27 cellular contexts compared by ENCODE assay signal in genomic region chr12:70463997-70464396, GRCh38.
"Had no signal": no experiment of that assay in that cellular context is flagged by ENCODE, and none has a peak within 500 bp of the region (broad histone marks: within the 10 kb centered on the region; RNA-seq: fewer than 3 reads in every experiment).

No MANE protein-coding gene starts in this region.

- H3K27me3 ChIP-seq: stomach, suprapubic skin, testis, thyroid gland, tibial artery, tibial nerve, transverse colon, upper lobe of left lung, upper lobe of right lung, uterus, vagina had no signal

- H3K36me3 ChIP-seq: stomach, suprapubic skin, thoracic aorta, thyroid gland, tibial artery, tibial nerve, transverse colon, upper lobe of left lung, upper lobe of right lung, uterus, vagina had no signal

- ATAC-seq: stimulated activated effector memory CD8-positive, alpha-beta T cell treated with anti-CD3 and anti-CD28 coated beads, Interleukin-12 subunit alpha, Interleukin-12 subunit beta, amount 100 ng/mL, for 72 hours; stimulated activated memory B cell treated with anti-CD40 and anti-IgM and Interleukin-4, amounts not matched to agents 10 μg/mL and 1 μg/mL and 100 μg/mL, for 72 hours; stimulated activated naive B cell treated with anti-CD40 and anti-IgM and Interleukin-4, amounts not matched to agents 10 μg/mL and 1 μg/mL and 100 μg/mL, for 72 hours; stimulated activated naive CD8-positive, alpha-beta T cell treated with anti-CD3 and anti-CD28 coated beads, Interleukin-15, amount 100 ng/mL, for 72 hours; stimulated activated naive CD8-positive, alpha-beta T cell treated with anti-CD3 and anti-CD28 coated beads, Interleukin-15, Interleukin-2, amounts not matched to agents 100 U/mL and 50 U/mL, for 24 hours; upper lobe of right lung had no signal

- H3K4me1 ChIP-seq: stomach, suprapubic skin, testis, thyroid gland, tibial artery, tibial nerve, transverse colon, upper lobe of left lung, upper lobe of right lung, uterus, vagina had no signal

- DNase-seq: stimulated activated CD4-positive, alpha-beta T cell treated with anti-CD3 and anti-CD28 coated beads, Interleukin-2, amount 100 ng/mL, for 48 hours; stimulated activated CD4-positive, alpha-beta T cell treated with anti-CD3 and anti-CD28 coated beads, Interleukin-4, amount 100 ng/mL, for 1 hour; stimulated activated CD4-positive, alpha-beta T cell treated with anti-CD3 and anti-CD28 coated beads, Interleukin-4, amount 100 ng/mL, for 24 hours; stimulated activated CD4-positive, alpha-beta T cell treated with anti-CD3 and anti-CD28 coated beads, Interleukin-4, amount 100 ng/mL, for 4 hours; stimulated activated CD8-positive, alpha-beta memory T cell treated with anti-CD3 and anti-CD28 coated beads, Interleukin-4, amount 100 ng/mL, for 48 hours; stimulated activated naive B cell treated with anti-CD40 and anti-IgM and Interleukin-4, amounts not matched to agents 10 μg/mL and 1 μg/mL and 100 μg/mL, for 72 hours; stimulated activated naive CD4-positive, alpha-beta T cell; stimulated activated naive CD4-positive, alpha-beta T cell treated with Interleukin-2 at 50 U/mL for 16 hours; stimulated activated naive CD8-positive, alpha-beta T cell treated with anti-CD3 and anti-CD28 coated beads, Interleukin-15, amount 100 ng/mL, for 72 hours; stimulated activated naive CD8-positive, alpha-beta T cell treated with anti-CD3 and anti-CD28 coated beads, Interleukin-15, Interleukin-2, amounts not matched to agents 100 U/mL and 50 U/mL, for 24 hours; stomach; substantia nigra; testis; thyroid gland; tibial artery; transverse colon; trophoblast cell; upper lobe of left lung; upper lobe of right lung; uterus had no signal

- H3K9me3 ChIP-seq: testis, thyroid gland, tibial artery, upper lobe of right lung, uterus, vagina had no signal

- H3K27ac ChIP-seq: stomach, suprapubic skin, testis, thoracic aorta, thyroid gland, tibial artery, tibial nerve, transverse colon, upper lobe of left lung, upper lobe of right lung, uterus, vagina had no signal

- FAIRE-seq: urothelium cell line had no signal

- H3K4me3 ChIP-seq: stomach, suprapubic skin, testis, thoracic aorta, thyroid gland, tibial artery, tibial nerve, transverse colon, upper lobe of left lung, upper lobe of right lung, uterus, vagina had no signal
